Comparison of ENCODE assay signal across 9 cellular contexts in genomic region chr22:36221799-36222751, GRCh38. TPM values are rescaled to one million over a fixed set of nuclear protein-coding genes. Genes with fewer than 3 reads are reported as not detected.
DNase-seq lines count a peak whose midpoint lies in the region; ATAC-seq, FAIRE-seq and TF ChIP-seq lines count a peak whose summit lies in the region.
"Had no signal": no experiment of that assay in that cellular context is flagged by ENCODE, and none has a peak within 500 bp of the region (broad histone marks: within the 10 kb centered on the region; RNA-seq: fewer than 3 reads in every experiment).

No MANE protein-coding gene starts in this region.

- in situ Hi-C loops in K562 (cut with MboI), result no loop called here

- peak; percentile 85 for ATAC-seq in CD8-positive, alpha-beta T cell
- peak; percentile 96 for ATAC-seq in K562
- no peak for ATAC-seq in GM19463 (IDR thresholded peaks at IDR 0.05; ENCODE audit: unreplicated experiment)
- no peak for ATAC-seq in GM19467 (IDR thresholded peaks at IDR 0.05; ENCODE audit: unreplicated experiment)

- no peaks in the 10 kb centered on the region for H3K27me3 ChIP-seq in CD8-positive, alpha-beta T cell (ENCODE audit: insufficient read depth, low read length)
- no peaks in the 10 kb centered on the region for H3K27me3 ChIP-seq in K562 (ENCODE audit: control insufficient read depth in 2 of 2, insufficient read depth in 2 of 2, low read length in 2 of 2)

- no TSS peak for BruUV-seq in K562 (replicated peaks; lab: Mats Ljungman, UMichigan)

- peaks cover 5% of the 10 kb centered on the region for H3K27me3 Mint-ChIP-seq in CD8-positive, alpha-beta T cell (ENCODE audit: low read depth)

- no peak overlapping the region for H3K27ac Mint-ChIP-seq in CD8-positive, alpha-beta T cell

- H3K4me2 ChIP-seq in K562 (ENCODE audit: insufficient read depth, low read length), result no peak overlapping the region

- no peak for TF ChIP-seq EP300 in K562 (IDR thresholded peaks at IDR 0.05; ENCODE audit: low read length)

- no peak for TF ChIP-seq POLR2A in K562 (conservative IDR thresholded peaks at IDR 0.05)

- CTCF ChIA-PET in CD8-positive, alpha-beta T cell (lab: Charles Lee), result interaction anchor here (1.0 to 1.8 kb wide), 6 partner anchors 10 to 151 kb away, joined by 3 to 6 read pairs (median 3); partner anchors contain the start of genes APOL1 and APOL2
- CTCF ChIA-PET in K562 (lab: Yijun Ruan, JAX; ENCODE audit: low intra/inter-chr PET ratio), result interaction anchor here (0.7 to 1.8 kb wide), 5 partner anchors 27 to 76 kb away, joined by 3 to 6 read pairs (median 4); no protein-coding TSS in a partner anchor

- FAIRE-seq in K562 (lab: Jason Lieb, UNC) (peak; percentile 90), kidney (lab: Jason Lieb, UNC) (no peak)

- peaks cover 4% of the 10 kb centered on the region for H3K4me1 ChIP-seq in CD8-positive, alpha-beta T cell (ENCODE audit: insufficient read depth, low read length)
- H3K4me1 ChIP-seq in K562 (replicated peaks in 1 of 2; ENCODE audit: control insufficient read depth in 2 of 2, insufficient read depth in 2 of 2, low read length in 2 of 2) (peaks cover 0 to 8% of the 10 kb centered on the region in 2 experiments; a peak in 2 of 5 replicates), kidney (ENCODE audit: control insufficient read depth in 1 of 2, insufficient read depth in 1 of 2, low read depth in 1 of 2, low read length in 2 of 2) (peaks cover 0 to 3% of the 10 kb centered on the region in 2 donors)

- H3K9me3 ChIP-seq in CD8-positive, alpha-beta T cell (ENCODE audit: low read length), result no peaks in the 10 kb centered on the region
- H3K9me3 ChIP-seq in K562 (replicated peaks; ENCODE audit: control insufficient read depth, insufficient read depth, low read depth, low read length) (no peaks in the 10 kb centered on the region), kidney (ENCODE audit: control insufficient read depth in 1 of 2, low read length in 2 of 2) (no peaks in the 10 kb centered on the region)

- H3K9me1 ChIP-seq in K562 (ENCODE audit: control insufficient read depth, insufficient read depth, low read length), result no peaks in the 10 kb centered on the region

- peaks cover 7% of the 10 kb centered on the region for H3K4me1 Mint-ChIP-seq in CD8-positive, alpha-beta T cell (ENCODE audit: low read depth)

- H3K4me3 ChIP-seq in CD8-positive, alpha-beta T cell (ENCODE audit: low read depth, low read length), result no peak overlapping the region
- H3K4me3 ChIP-seq in HFF-Myc (replicated peaks; ENCODE audit: low read depth, low read length) (no peak overlapping the region), K562 (no peak overlapping the region), kidney (ENCODE audit: low read length in 2 of 2) (no peak overlapping the region)
- H3K4me3 ChIP-seq: skin epidermis had no signal

- no peaks in the 10 kb centered on the region for H3K36me3 ChIP-seq in CD8-positive, alpha-beta T cell (ENCODE audit: insufficient read depth, low read length)
- H3K36me3 ChIP-seq in K562 (ENCODE audit: control insufficient read depth, insufficient read depth, low read length), result no peaks in the 10 kb centered on the region
- no peaks in the 10 kb centered on the region for H3K36me3 ChIP-seq in kidney (ENCODE audit: control insufficient read depth in 1 of 2, insufficient read depth in 2 of 2, low read length in 2 of 2)

- no peak overlapping the region for H3K27ac ChIP-seq in CD8-positive, alpha-beta T cell (ENCODE audit: low read depth, low read length)
- H3K27ac ChIP-seq in K562 (ENCODE audit: extremely low read depth, low read depth, low read length) (no peak overlapping the region), kidney (ENCODE audit: low read depth in 2 of 2, low read length in 2 of 2) (no peak overlapping the region)

- TF ChIP-seq CTCF in CD8-positive, alpha-beta T cell (IDR thresholded peaks at IDR 0.05), result peak; percentile 66
- peak; percentile 74 for TF ChIP-seq CTCF in HFF-Myc (IDR thresholded peaks at IDR 0.05; ENCODE audit: low read depth, low read length, missing control alignments)
- peak; percentile 69 to 81 (median 76) for TF ChIP-seq CTCF in K562 (IDR thresholded peaks at IDR 0.05 in 2 of 3, conservative IDR thresholded peaks at IDR 0.05 in 1 of 3; ENCODE audit: insufficient read depth in 2 of 3, low read depth in 1 of 3, low read length in 3 of 3)
- TF ChIP-seq CTCF in kidney (IDR thresholded peaks at IDR 0.05; ENCODE audit: borderline replicate concordance, extremely low read depth, insufficient read depth), result peak; percentile 71

- peak; percentile 54 to 84 for TF ChIP-seq RAD21 in K562 (CRISPR knock-in tag; conservative IDR thresholded peaks at IDR 0.05 in 1 of 2, IDR thresholded peaks at IDR 0.05 in 1 of 2)

- 0% methylated on average over 5 of the region's 7 CpGs for WGBS in K562 (ENCODE audit: insufficient coverage, low coverage, missing lambda C conversion rate)

- no peaks in the 10 kb centered on the region for H3K9me3 Mint-ChIP-seq in CD8-positive, alpha-beta T cell

- POLR2A ChIA-PET in CD8-positive, alpha-beta T cell (lab: Charles Lee), result no interaction called here
- POLR2A ChIA-PET in K562 (lab: Yijun Ruan, JAX), result no interaction called here

- H4K20me1 ChIP-seq in K562 (replicated peaks; ENCODE audit: control insufficient read depth, insufficient read depth, low read length), result no peaks in the 10 kb centered on the region

- H3K9ac ChIP-seq in K562 (ENCODE audit: insufficient read depth in 1 of 2, low read depth in 2 of 2, low read length in 2 of 2) (no peak overlapping the region), kidney (ENCODE audit: low read length in 2 of 2) (no peak overlapping the region)

- intact Hi-C loops in CD8-positive, alpha-beta T cell (cut with DNase I, micrococcal nuclease), result loop anchor here (1.0 to 5.0 kb wide), 3 partner anchors 27 to 155 kb away; no protein-coding TSS in a partner anchor
- intact Hi-C loops in K562 (cut with micrococcal nuclease) (loop anchor here (1.0 to 5.0 kb wide), 3 partner anchors 25 to 75 kb away; no protein-coding TSS in a partner anchor), kidney (cut with DNase I) (no loop called here)

- peak overlapping the region; percentile 60 for H3K4me3 Mint-ChIP-seq in CD8-positive, alpha-beta T cell

- peak in 5 of 7 experiments; percentile 42 to 70 (median 57) for DNase-seq in CD8-positive, alpha-beta T cell
- DNase-seq in HFF-Myc (ENCODE audit: extremely low read depth, low read depth) (no peak), T follicular helper cell (ENCODE audit: low read depth) (peak; percentile 31), K562 (ENCODE audit: extremely low read depth in 1 of 4, low spot score in 3 of 4) (peak; percentile 29 to 67 (median 40)), kidney (no peak)
- peak; percentile 34 to 41 for DNase-seq in stimulated activated CD8-positive, alpha-beta memory T cell treated with anti-CD3 and anti-CD28 coated beads, Interleukin-2, amount 100 ng/mL, for 48 hours (ENCODE audit: low read depth in 2 of 2)

- H3K36me3 Mint-ChIP-seq in CD8-positive, alpha-beta T cell, result peaks cover 10% of the 10 kb centered on the region

- no peaks in the 10 kb centered on the region for H3K79me2 ChIP-seq in K562 (ENCODE audit: control insufficient read depth, insufficient read depth, low read length)

- no peak overlapping the region for H2AFZ ChIP-seq in K562 (ENCODE audit: low read depth, low read length)

RNA-seq across cellular contexts. Expression of gene APOL2, which starts 17.3 kb away (rescaled TPM):
- 10 to 100 TPM; 17.4 to 18.2 TPM for total RNA-seq in CD8-positive, alpha-beta T cell
- total RNA-seq in K562 (2011; cell fraction: chromatin; rRNA removed; ENCODE audit: low replicate concordance), result 7.9 and 14.5 TPM in 2 replicates
- total RNA-seq in K562 (2011; cell fraction: nucleolus; rRNA removed), result 9.6 and 11.0 TPM in 2 replicates
- 11.5 and 15.8 TPM in 2 replicates for total RNA-seq in K562 (2011; cell fraction: nucleoplasm; rRNA removed)
- total RNA-seq in K562 (2014; rRNA removed) (8.9 and 9.7 TPM in 2 replicates), K562 (2014; rRNA removed; fragmentation: Illumina TruSeq; extraction: Trizol) (9.3 and 10.6 TPM in 2 replicates), K562 (2015; rRNA removed; fragmentation: Illumina TruSeq; extraction: Trizol) (9.6 and 10.6 TPM in 2 replicates), K562 (2021) (9.7 and 10.6 TPM in 2 replicates), kidney (48.8 TPM)
- polyA plus RNA-seq in K562 (2011; rRNA removed) (5.4 and 7.7 TPM in 2 replicates), K562 (2014; fragmentation: Illumina TruSeq; extraction: Trizol) (8.9 and 9.4 TPM in 2 replicates), K562 (2014; fragmentation: Nextera tagmentation; extraction: Ambion mirVana) (1 to 10 TPM; 2.7 to 6.8 TPM), K562 (2014; rRNA removed) (6.6 and 6.9 TPM in 2 replicates), kidney (ENCODE audit: insufficient read depth, low read depth, low replicate concordance) (34.8 TPM)
- 5.7 and 7.9 TPM in 2 replicates for polyA plus RNA-seq in K562 (2011; cell fraction: cytosol; rRNA removed)
- polyA plus RNA-seq in K562 (2011; cell fraction: nucleus; rRNA removed), result 7.8 and 12.8 TPM in 2 replicates
- polyA plus RNA-seq in K562 (2012), result 12.3 and 12.8 TPM in 2 replicates
- 7.8 and 13.2 TPM in 2 replicates for polyA minus RNA-seq in K562 (2011; rRNA and poly(A)+ RNA removed)
- 3.5 and 6.3 TPM in 2 replicates for polyA minus RNA-seq in K562 (2011; cell fraction: cytosol; rRNA and poly(A)+ RNA removed)
- 2.4 and 3.6 TPM in 2 replicates for polyA minus RNA-seq in K562 (2011; cell fraction: nucleus; rRNA and poly(A)+ RNA removed)

RNA-seq across cellular contexts. Expression of gene APOL4, which starts 20.5 kb away (rescaled TPM):
- not detected for total RNA-seq in CD8-positive, alpha-beta T cell
- 11.5 and 14.1 TPM in 2 replicates for total RNA-seq in K562 (2011; cell fraction: chromatin; rRNA removed; ENCODE audit: low replicate concordance)
- total RNA-seq in K562 (2011; cell fraction: nucleolus; rRNA removed), result 8.7 and 14.0 TPM in 2 replicates
- 14.4 and 15.3 TPM in 2 replicates for total RNA-seq in K562 (2011; cell fraction: nucleoplasm; rRNA removed)
- total RNA-seq in K562 (2014; rRNA removed), result 6.6 and 9.4 TPM in 2 replicates
- 7.6 and 9.3 TPM in 2 replicates for total RNA-seq in K562 (2014; rRNA removed; fragmentation: Illumina TruSeq; extraction: Trizol)
- total RNA-seq in K562 (2015; rRNA removed; fragmentation: Illumina TruSeq; extraction: Trizol), result 11.0 and 11.9 TPM in 2 replicates
- total RNA-seq in K562 (2021), result 8.9 and 9.8 TPM in 2 replicates
- 14.3 and 14.5 TPM in 2 replicates for polyA plus RNA-seq in K562 (2011; rRNA removed)
- 14.6 and 18.4 TPM in 2 replicates for polyA plus RNA-seq in K562 (2011; cell fraction: cytosol; rRNA removed)
- polyA plus RNA-seq in K562 (2011; cell fraction: nucleus; rRNA removed), result 8.5 and 10.5 TPM in 2 replicates
- polyA plus RNA-seq in K562 (2012), result 16.0 and 18.4 TPM in 2 replicates
- 8.1 and 10.2 TPM in 2 replicates for polyA plus RNA-seq in K562 (2014; fragmentation: Illumina TruSeq; extraction: Trizol)
- polyA plus RNA-seq in K562 (2014; fragmentation: Nextera tagmentation; extraction: Ambion mirVana), result 10 to 100 TPM in 1 of 2 experiments, 1 to 10 TPM in 1; 8.9 to 15.0 TPM
- polyA plus RNA-seq in K562 (2014; rRNA removed), result 6.5 and 7.2 TPM in 2 replicates
- 32.8 and 36.6 TPM in 2 replicates for polyA minus RNA-seq in K562 (2011; rRNA and poly(A)+ RNA removed)
- 9.2 and 12.4 TPM in 2 replicates for polyA minus RNA-seq in K562 (2011; cell fraction: cytosol; rRNA and poly(A)+ RNA removed)
- 6.5 and 15.6 TPM in 2 replicates for polyA minus RNA-seq in K562 (2011; cell fraction: nucleus; rRNA and poly(A)+ RNA removed)
- total RNA-seq in kidney, result 8.7 TPM
- 6.1 TPM for polyA plus RNA-seq in kidney (ENCODE audit: insufficient read depth, low read depth, low replicate concordance)

RNA-seq across cellular contexts. Expression of gene APOL1, which starts 30.9 kb away (rescaled TPM):
- total RNA-seq in CD8-positive, alpha-beta T cell, result 1 to 10 TPM; 5.0 to 5.3 TPM
- 16.6 and 19.1 TPM in 2 replicates for total RNA-seq in K562 (2011; cell fraction: chromatin; rRNA removed; ENCODE audit: low replicate concordance)
- 16.3 and 21.5 TPM in 2 replicates for total RNA-seq in K562 (2011; cell fraction: nucleolus; rRNA removed)
- 19.4 and 21.1 TPM in 2 replicates for total RNA-seq in K562 (2011; cell fraction: nucleoplasm; rRNA removed)
- total RNA-seq in K562 (2014; rRNA removed) (5.8 TPM in 2 replicates), K562 (2014; rRNA removed; fragmentation: Illumina TruSeq; extraction: Trizol) (3.5 and 4.1 TPM in 2 replicates), K562 (2015; rRNA removed; fragmentation: Illumina TruSeq; extraction: Trizol) (7.0 and 7.3 TPM in 2 replicates), K562 (2021) (8.1 and 9.0 TPM in 2 replicates), kidney (160 TPM)
- polyA plus RNA-seq in K562 (2011; rRNA removed) (4.7 and 5.6 TPM in 2 replicates), K562 (2014; fragmentation: Illumina TruSeq; extraction: Trizol) (9.5 and 9.7 TPM in 2 replicates), K562 (2014; fragmentation: Nextera tagmentation; extraction: Ambion mirVana) (1 to 10 TPM; 2.5 to 4.2 TPM), K562 (2014; rRNA removed) (5.3 and 6.9 TPM in 2 replicates), kidney (ENCODE audit: insufficient read depth, low read depth, low replicate concordance) (51.8 TPM)
- polyA plus RNA-seq in K562 (2011; cell fraction: cytosol; rRNA removed), result 2.8 and 4.2 TPM in 2 replicates
- 7.4 and 14.5 TPM in 2 replicates for polyA plus RNA-seq in K562 (2011; cell fraction: nucleus; rRNA removed)
- 21.2 and 33.8 TPM in 2 replicates for polyA plus RNA-seq in K562 (2012)
- polyA minus RNA-seq in K562 (2011; rRNA and poly(A)+ RNA removed), result 4.9 and 5.3 TPM in 2 replicates
- polyA minus RNA-seq in K562 (2011; cell fraction: cytosol; rRNA and poly(A)+ RNA removed), result 1.2 and 5.9 TPM in 2 replicates
- 2.6 and 3.2 TPM in 2 replicates for polyA minus RNA-seq in K562 (2011; cell fraction: nucleus; rRNA and poly(A)+ RNA removed)

Comparison
In these comparisons a context has a peak if more than half of its experiments do, and no peak if none do; other contexts are left out.
1. ATAC-seq: peak in CD8-positive, alpha-beta T cell (single experiment) and K562 (single experiment); none in GM19463 (single experiment) and GM19467 (single experiment).
2. DNase-seq: peak in CD8-positive, alpha-beta T cell (5 of 7), T follicular helper cell (single experiment), K562 (4 of 4) and stimulated activated CD8-positive, alpha-beta memory T cell treated with anti-CD3 and anti-CD28 coated beads, Interleukin-2, amount 100 ng/mL, for 48 hours (2 of 2); none in HFF-Myc (single experiment) and kidney (single experiment).
3. Peak in every context shown above with its lines, with median percentiles within 50 percentile points of each other: CTCF ChIP-seq.